ENCODE assay signal across 15 cellular contexts in genomic region chr10:6271663-6272062, GRCh38.
DNase-seq lines count a peak whose midpoint lies in the region; ATAC-seq and TF ChIP-seq lines count a peak whose summit lies in the region.
"Had no signal": no experiment of that assay in that cellular context is flagged by ENCODE, and none has a peak within 500 bp of the region (broad histone marks: within the 10 kb centered on the region; RNA-seq: fewer than 3 reads in every experiment).

No MANE protein-coding gene starts in this region.

- no peak overlapping the region for H3K4me3 Mint-ChIP-seq in activated T-cell treated with anti-CD3 and anti-CD28 coated beads, Interleukin-2, amount 50 U/mL, for 4 hours
- no peak overlapping the region for H3K4me3 Mint-ChIP-seq in activated naive CD4-positive, alpha-beta T cell treated with anti-CD3 and anti-CD28 coated beads, Interleukin-2, amount 10 ng/mL, durations not matched to agents 7 days and 5 days
- H3K4me3 Mint-ChIP-seq in stimulated activated naive CD8-positive, alpha-beta T cell treated with anti-CD3 and anti-CD28 coated beads, Interleukin-15, amount 100 ng/mL, for 72 hours: peak overlapping the region; percentile 49 to 72

- H3K4me3 ChIP-seq in right lobe of liver (no peak overlapping the region), MG63 (no peak overlapping the region)
- H3K4me3 ChIP-seq: SJCRH30, tibial artery had no signal

- no peaks in the 10 kb centered on the region for H3K9me3 Mint-ChIP-seq in activated T-cell treated with anti-CD3 and anti-CD28 coated beads, Interleukin-2, amount 50 U/mL, for 4 hours
- H3K9me3 Mint-ChIP-seq in activated naive CD4-positive, alpha-beta T cell treated with anti-CD3 and anti-CD28 coated beads, Interleukin-2, amount 10 ng/mL, durations not matched to agents 7 days and 5 days: no peaks in the 10 kb centered on the region
- peaks cover 0 to under 1% of the 10 kb centered on the region in 2 donors for H3K9me3 Mint-ChIP-seq in stimulated activated naive CD8-positive, alpha-beta T cell treated with anti-CD3 and anti-CD28 coated beads, Interleukin-15, amount 100 ng/mL, for 72 hours

- CTCF ChIA-PET in activated naive CD4-positive, alpha-beta T cell treated with anti-CD3 and anti-CD28 coated beads, Interleukin-2, amount 10 ng/mL, durations not matched to agents 7 days and 5 days (lab: Charles Lee): no interaction called here

- peak overlapping the region; percentile 40 to 81 (median 43) for H3K27ac ChIP-seq in right lobe of liver
- H3K27ac ChIP-seq: epithelial cell of prostate, SJCRH30, tibial artery had no signal

- H3K4me1 Mint-ChIP-seq in activated T-cell treated with anti-CD3 and anti-CD28 coated beads, Interleukin-2, amount 50 U/mL, for 4 hours (ENCODE audit: low read depth): peaks cover 62% of the 10 kb centered on the region
- H3K4me1 Mint-ChIP-seq in activated naive CD4-positive, alpha-beta T cell treated with anti-CD3 and anti-CD28 coated beads, Interleukin-2, amount 10 ng/mL, durations not matched to agents 7 days and 5 days: peaks cover 72% of the 10 kb centered on the region
- peaks cover 82% of the 10 kb centered on the region for H3K4me1 Mint-ChIP-seq in stimulated activated naive CD8-positive, alpha-beta T cell treated with anti-CD3 and anti-CD28 coated beads, Interleukin-15, amount 100 ng/mL, for 72 hours

- H3K27me3 ChIP-seq in right lobe of liver (no peaks in the 10 kb centered on the region), MG63 (no peaks in the 10 kb centered on the region)
- H3K27me3 ChIP-seq: SJCRH30, tibial artery had no signal

- TF ChIP-seq POLR2A in right lobe of liver (IDR thresholded peaks at IDR 0.05): no peak

- no peak for TF ChIP-seq CTCF in right lobe of liver (IDR thresholded peaks at IDR 0.05)

- H3K9me3 ChIP-seq in right lobe of liver (no peaks in the 10 kb centered on the region), MG63 (no peaks in the 10 kb centered on the region)
- H3K9me3 ChIP-seq: SJCRH30, tibial artery had no signal

- peak overlapping the region; percentile 93 for H3K27ac Mint-ChIP-seq in activated naive CD4-positive, alpha-beta T cell treated with anti-CD3 and anti-CD28 coated beads, Interleukin-2, amount 10 ng/mL, durations not matched to agents 7 days and 5 days
- no peak overlapping the region for H3K27ac Mint-ChIP-seq in stimulated activated naive CD8-positive, alpha-beta T cell treated with anti-CD3 and anti-CD28 coated beads, Interleukin-15, amount 100 ng/mL, for 72 hours

- intact Hi-C loops in right lobe of liver (cut with DNase I): no loop called here

- no peaks in the 10 kb centered on the region for H3K27me3 Mint-ChIP-seq in activated T-cell treated with anti-CD3 and anti-CD28 coated beads, Interleukin-2, amount 50 U/mL, for 4 hours (ENCODE audit: low read depth)
- H3K27me3 Mint-ChIP-seq in activated naive CD4-positive, alpha-beta T cell treated with anti-CD3 and anti-CD28 coated beads, Interleukin-2, amount 10 ng/mL, durations not matched to agents 7 days and 5 days: no peaks in the 10 kb centered on the region
- no peaks in the 10 kb centered on the region for H3K27me3 Mint-ChIP-seq in stimulated activated naive CD8-positive, alpha-beta T cell treated with anti-CD3 and anti-CD28 coated beads, Interleukin-15, amount 100 ng/mL, for 72 hours

- peak; percentile 42 to 46 for DNase-seq in activated T-cell treated with anti-CD3 and anti-CD28 coated beads, Interleukin-2, amount 50 U/mL, for 48 hours
- no peak for DNase-seq in activated T-cell treated with anti-CD3 and anti-CD28 coated beads, Interleukin-2, amount 50 U/mL, for 4 hours
- DNase-seq in activated naive CD4-positive, alpha-beta T cell treated with anti-CD3 and anti-CD28 coated beads, Interleukin-2, amount 10 ng/mL, durations not matched to agents 7 days and 5 days: no peak
- DNase-seq in right lobe of liver: peak in 2 of 3 donors; percentile 41 to 84
- peak in 1 of 2 donors; percentile 13 for DNase-seq in stimulated activated naive CD8-positive, alpha-beta T cell treated with anti-CD3 and anti-CD28 coated beads, Interleukin-15, amount 100 ng/mL, for 72 hours
- DNase-seq in MG63: no peak
- DNase-seq in C1 segment of cervical spinal cord (lab: John Stamatoyannopoulos, UW): no peak
- DNase-seq in foreskin melanocyte: no peak
- DNase-seq: amniotic stem cell, DMS 273 treated with DMSO at 0.1 percent for 48 hours, NCI-H146, NCI-H446 treated with DMSO at 0.1 percent for 48 hours, tibial artery had no signal

- WGBS in right lobe of liver (ENCODE audit: insufficient coverage, low coverage, low lambda C conversion rate, missing lambda C conversion rate): 18% methylated on average over 3 of the region's 3 CpGs

- peaks cover 0 to 32% (median 7%) of the 10 kb centered on the region in 4 donors for H3K4me1 ChIP-seq in right lobe of liver

- ATAC-seq in activated T-cell treated with anti-CD3 and anti-CD28 coated beads, Interleukin-2, amount 50 U/mL, for 4 hours: no peak
- peak; percentile 52 to 85 (median 76) for ATAC-seq in right lobe of liver
- ATAC-seq in stimulated activated naive CD8-positive, alpha-beta T cell treated with anti-CD3 and anti-CD28 coated beads, Interleukin-15, amount 100 ng/mL, for 72 hours: no peak

- H3K36me3 ChIP-seq in right lobe of liver (no peaks in the 10 kb centered on the region), MG63 (no peaks in the 10 kb centered on the region)
- H3K36me3 ChIP-seq: SJCRH30, tibial artery had no signal

- peaks cover 1% of the 10 kb centered on the region for H3K36me3 Mint-ChIP-seq in activated T-cell treated with anti-CD3 and anti-CD28 coated beads, Interleukin-2, amount 50 U/mL, for 4 hours (ENCODE audit: insufficient read depth)
- H3K36me3 Mint-ChIP-seq in activated naive CD4-positive, alpha-beta T cell treated with anti-CD3 and anti-CD28 coated beads, Interleukin-2, amount 10 ng/mL, durations not matched to agents 7 days and 5 days: peaks cover 19% of the 10 kb centered on the region

Comparison
In these comparisons a context has a peak if more than half of its experiments do, and no peak if none do; other contexts are left out.
1. DNase-seq: peak in activated T-cell treated with anti-CD3 and anti-CD28 coated beads, Interleukin-2, amount 50 U/mL, for 48 hours (2 of 2) and right lobe of liver (2 of 3); none in activated T-cell treated with anti-CD3 and anti-CD28 coated beads, Interleukin-2, amount 50 U/mL, for 4 hours (single experiment), activated naive CD4-positive, alpha-beta T cell treated with anti-CD3 and anti-CD28 coated beads, Interleukin-2, amount 10 ng/mL, durations not matched to agents 7 days and 5 days (single experiment), MG63 (single experiment), C1 segment of cervical spinal cord (0 of 14) and foreskin melanocyte (single experiment).
2. ATAC-seq: peak in right lobe of liver (4 of 4); none in activated T-cell treated with anti-CD3 and anti-CD28 coated beads, Interleukin-2, amount 50 U/mL, for 4 hours (0 of 2) and stimulated activated naive CD8-positive, alpha-beta T cell treated with anti-CD3 and anti-CD28 coated beads, Interleukin-15, amount 100 ng/mL, for 72 hours (single experiment).
3. H3K4me3 Mint-ChIP-seq: peak in stimulated activated naive CD8-positive, alpha-beta T cell treated with anti-CD3 and anti-CD28 coated beads, Interleukin-15, amount 100 ng/mL, for 72 hours (2 of 2); none in activated T-cell treated with anti-CD3 and anti-CD28 coated beads, Interleukin-2, amount 50 U/mL, for 4 hours (single experiment) and activated naive CD4-positive, alpha-beta T cell treated with anti-CD3 and anti-CD28 coated beads, Interleukin-2, amount 10 ng/mL, durations not matched to agents 7 days and 5 days (single experiment).